8 cellular contexts compared by ENCODE assay signal in genomic region chr16:75099738-75100615, GRCh38. TPM values are rescaled to one million over a fixed set of nuclear protein-coding genes. Genes with fewer than 3 reads are reported as not detected.
DNase-seq lines count a peak whose midpoint lies in the region; ATAC-seq, FAIRE-seq and TF ChIP-seq lines count a peak whose summit lies in the region.

No MANE protein-coding gene starts in this region.

- H3K9me3 ChIP-seq in suprapubic skin, result no peaks in the 10 kb centered on the region

- no peak for TF ChIP-seq EP300 in suprapubic skin (IDR thresholded peaks at IDR 0.05)

- H3K27me3 ChIP-seq in suprapubic skin, result no peaks in the 10 kb centered on the region

- peak in 1 of 2 donors; percentile 7 for TF ChIP-seq CTCF in suprapubic skin (IDR thresholded peaks at IDR 0.05)

- no peak overlapping the region for H3K4me3 ChIP-seq in suprapubic skin

- peaks cover 29 to 54% (median 45%) of the 10 kb centered on the region in 3 donors for H3K4me1 Mint-ChIP-seq in T-cell

- intact Hi-C loops in left cardiac atrium (cut with DNase I), result no loop called here

- no peaks in the 10 kb centered on the region for H3K9me3 Mint-ChIP-seq in T-cell

- DNase-seq in COR-L47 (lab: John Stamatoyannopoulos, UW), result peak; percentile 9
- peak; percentile 66 for DNase-seq in H54 (ENCODE audit: insufficient read length, low spot score)
- DNase-seq in T-cell, result peak in 16 of 34 experiments; percentile 14 to 56 (median 26)
- peak; percentile 52 for DNase-seq in left cardiac atrium
- DNase-seq in suprapubic skin (ENCODE audit: low spot score in 2 of 2), result no peak
- DNase-seq in NCI-H2107 treated with DMSO at 0.1 percent for 48 hours (lab: John Stamatoyannopoulos, UW; ENCODE audit: unreplicated experiment), result no peak
- no peak for DNase-seq in HCEC 1CT

- H3K27me3 Mint-ChIP-seq in T-cell, result no peaks in the 10 kb centered on the region

- TF ChIP-seq POLR2A in H54 (IDR thresholded peaks at IDR 0.05; ENCODE audit: low read depth, low read length) (no peak), suprapubic skin (IDR thresholded peaks at IDR 0.05) (no peak)

- CTCF ChIA-PET in T-cell (lab: Charles Lee), result interaction anchor here (0.5 to 2.2 kb wide), 6 partner anchors 9 to 459 kb away, joined by 3 to 12 read pairs (median 6); no protein-coding TSS in a partner anchor

- peak; percentile 23 for FAIRE-seq in H54 (lab: Jason Lieb, UNC)

- peak overlapping the region; percentile 6 to 39 (median 22) for H3K4me3 Mint-ChIP-seq in T-cell

- peak overlapping the region; percentile 88 to 92 for H3K27ac Mint-ChIP-seq in T-cell

- H3K36me3 Mint-ChIP-seq in T-cell, result no peaks in the 10 kb centered on the region

- peak overlapping the region; percentile 77 for H3K27ac ChIP-seq in suprapubic skin

- 64% methylated on average over 13 of the region's 16 CpGs for WGBS in suprapubic skin

- H3K36me3 ChIP-seq in suprapubic skin, result peaks cover 3% of the 10 kb centered on the region

- POLR2A ChIA-PET in T-cell (lab: Charles Lee), result no interaction called here

- H3K4me1 ChIP-seq in suprapubic skin, result peaks cover 63% of the 10 kb centered on the region

- ATAC-seq in T-cell (replicated peaks in 1 of 4), result peak; percentile 36 to 81 (median 70)
- ATAC-seq in left cardiac atrium, result peak; percentile 31 to 64
- no peak for ATAC-seq in HG03520 (IDR thresholded peaks at IDR 0.05; ENCODE audit: unreplicated experiment)

RNA-seq across cellular contexts. Expression of gene LDHD, which starts 16.6 kb away (rescaled TPM):
- under 1 TPM in 3 of 5 donors, not detected in 2; 0.13 to 0.47 (median 0.26) TPM for total RNA-seq in T-cell
- total RNA-seq in left cardiac atrium, result 10 to 100 TPM; 26.6 to 28.5 TPM
- 10 to 100 TPM; 10.7 to 19.2 (median 14.0) TPM for total RNA-seq in suprapubic skin

RNA-seq across cellular contexts. Expression of gene ZFP1, which starts 48.3 kb away (rescaled TPM):
- total RNA-seq in T-cell (10 to 100 TPM; 10.1 to 15.6 (median 14.4) TPM), left cardiac atrium (1 to 10 TPM; 5.9 to 6.8 TPM), suprapubic skin (1 to 10 TPM; 4.4 to 8.7 (median 6.8) TPM)

Comparison
In these comparisons a context has a peak if more than half of its experiments do, and no peak if none do; other contexts are left out.
1. DNase-seq: peak in COR-L47 (single experiment), H54 (single experiment) and left cardiac atrium (single experiment); none in suprapubic skin (0 of 2), NCI-H2107 treated with DMSO at 0.1 percent for 48 hours (single experiment) and HCEC 1CT (single experiment).
2. RNA of gene LDHD, which starts 16.6 kb away (total RNA-seq): 26.6 to 28.5 TPM in left cardiac atrium and 10.7 to 19.2 TPM in suprapubic skin; 0.13 to 0.47 TPM in T-cell; every median in the first group is over 4 times any median in the second.